8 cellular contexts compared by ENCODE assay signal in genomic region chr10:97399843-97400545, GRCh38. TPM values are rescaled to one million over a fixed set of nuclear protein-coding genes. Genes with fewer than 3 reads are reported as not detected.
DNase-seq lines count a peak whose midpoint lies in the region; ATAC-seq, FAIRE-seq and TF ChIP-seq lines count a peak whose summit lies in the region.

No MANE protein-coding gene starts in this region.

- intact Hi-C loops in endothelial cell of umbilical vein (cut with micrococcal nuclease) = loop anchor here (2.0 kb wide), 1 partner anchor 43 kb away; no protein-coding TSS in a partner anchor

- no peak for TF ChIP-seq POLR2A in endothelial cell of umbilical vein (IDR thresholded peaks at IDR 0.05; ENCODE audit: low read depth, low read length)

- peak overlapping the region; percentile 66 for H3K27ac ChIP-seq in VCaP
- peak overlapping the region; percentile 75 for H3K27ac ChIP-seq in endothelial cell of umbilical vein (ENCODE audit: insufficient read depth, low read depth, low read length)
- peak overlapping the region; percentile 87 for H3K27ac ChIP-seq in muscle layer of duodenum (ENCODE audit: low read length)

- FAIRE-seq in endothelial cell of umbilical vein (lab: Jason Lieb, UNC) = peak; percentile 66

- H3K79me2 ChIP-seq in endothelial cell of umbilical vein (ENCODE audit: control insufficient read depth, insufficient read depth, low read length) = peaks cover 4% of the 10 kb centered on the region

- H3K36me3 ChIP-seq in MG63 = peaks cover 39% of the 10 kb centered on the region
- H3K36me3 ChIP-seq in endothelial cell of umbilical vein (ENCODE audit: control insufficient read depth in 2 of 2, extremely low read depth in 1 of 2, insufficient read depth in 2 of 2, low read length in 2 of 2) = peaks cover 0 to 3% of the 10 kb centered on the region in 2 experiments
- peaks cover 6 to 24% of the 10 kb centered on the region in 2 donors for H3K36me3 ChIP-seq in muscle layer of duodenum (ENCODE audit: control insufficient read depth in 1 of 2, insufficient read depth in 2 of 2, low read length in 2 of 2)

- CTCF ChIA-PET in endothelial cell of umbilical vein (lab: Charles Lee) = interaction anchor here (1.0 to 2.7 kb wide), 6 partner anchors 45 to 327 kb away, joined by 3 to 14 read pairs (median 8); partner anchors contain the start of gene FRAT2

- no TSS peak for BruUV-seq in endothelial cell of umbilical vein (replicated peaks; lab: Mats Ljungman, UMichigan)

- peak overlapping the region; percentile 90 for H3K9ac ChIP-seq in endothelial cell of umbilical vein (replicated peaks; ENCODE audit: extremely low read depth, insufficient read depth, low read length)

- TF ChIP-seq CTCF in VCaP (conservative IDR thresholded peaks at IDR 0.05) = no peak
- TF ChIP-seq CTCF in endothelial cell of umbilical vein (IDR thresholded peaks at IDR 0.05; ENCODE audit: extremely low read depth in 1 of 2, insufficient read depth in 1 of 2, low read depth in 1 of 2, low read length in 2 of 2) = no peak

- peak overlapping the region; percentile 58 for H2AFZ ChIP-seq in endothelial cell of umbilical vein (ENCODE audit: low read depth, low read length)

- H3K9me3 ChIP-seq in MG63 (no peaks in the 10 kb centered on the region), endothelial cell of umbilical vein (replicated peaks; ENCODE audit: control insufficient read depth, insufficient read depth, low read length) (no peaks in the 10 kb centered on the region), muscle layer of duodenum (ENCODE audit: control insufficient read depth in 1 of 2, low read length in 2 of 2) (no peaks in the 10 kb centered on the region)

- H3K4me3 ChIP-seq in MG63 (peak overlapping the region; percentile 83), endothelial cell of umbilical vein (replicated peaks in 1 of 3; ENCODE audit: insufficient read depth in 1 of 3, low read depth in 1 of 3, low read length in 3 of 3) (peak overlapping the region; percentile 54 to 84 (median 58)), muscle layer of duodenum (ENCODE audit: low read depth in 1 of 2, low read length in 2 of 2) (peak overlapping the region; percentile 81 to 94)

- DNase-seq in SKM-1 treated with dmso at 0.1 percent for 144 hours (lab: John Stamatoyannopoulos, UW; ENCODE audit: unreplicated experiment) (peak; percentile 62), SKM-1 (lab: John Stamatoyannopoulos, UW; ENCODE audit: unreplicated experiment) (no peak), MG63 (peak; percentile 77), endothelial cell of umbilical vein (ENCODE audit: low read depth, low spot score) (peak; percentile 38)

- ATAC-seq in GM18867 (IDR thresholded peaks at IDR 0.05; ENCODE audit: unreplicated experiment) = no peak
- ATAC-seq in GM18517 (IDR thresholded peaks at IDR 0.05; ENCODE audit: unreplicated experiment) = no peak

- peaks cover 10% of the 10 kb centered on the region for H3K4me1 ChIP-seq in endothelial cell of umbilical vein (ENCODE audit: control insufficient read depth, extremely low read depth, insufficient read depth, low read length)
- H3K4me1 ChIP-seq in muscle layer of duodenum (ENCODE audit: control insufficient read depth in 1 of 2, insufficient read depth in 2 of 2, low read length in 2 of 2) = peaks cover 4 to 11% of the 10 kb centered on the region in 2 donors

- H3K27me3 ChIP-seq in MG63 (no peaks in the 10 kb centered on the region), endothelial cell of umbilical vein (ENCODE audit: control insufficient read depth in 2 of 2, insufficient read depth in 2 of 2, low read length in 2 of 2) (no peaks in the 10 kb centered on the region), muscle layer of duodenum (ENCODE audit: low read depth, low read length) (no peaks in the 10 kb centered on the region)

- dilution Hi-C loops in endothelial cell of umbilical vein (cut with MboI; ENCODE audit: extremely low pct_ligation_motif_present, low sequenced_read_pairs) = no loop called here

- H3K4me2 ChIP-seq in endothelial cell of umbilical vein (ENCODE audit: insufficient read depth, low read length) = peak overlapping the region; percentile 94

- no peaks in the 10 kb centered on the region for H3K9me1 ChIP-seq in endothelial cell of umbilical vein (replicated peaks; ENCODE audit: control insufficient read depth, extremely low read depth, insufficient read depth, low read length)

- H4K20me1 ChIP-seq in endothelial cell of umbilical vein (replicated peaks; ENCODE audit: control insufficient read depth, extremely low read depth, insufficient read depth, low read length) = no peaks in the 10 kb centered on the region

- POLR2A ChIA-PET in endothelial cell of umbilical vein (lab: Charles Lee) = interaction anchor here (0.5 to 0.6 kb wide), 2 partner anchors 35 to 196 kb away, joined by 3 to 4 read pairs; no protein-coding TSS in a partner anchor

TF ChIP-seq in endothelial cell of umbilical vein, 7 proteins besides CTCF, POLR2A, EP300 and RAD21:
- peak; percentile 37 for TF ChIP-seq JUN (IDR thresholded peaks at IDR 0.05; ENCODE audit: borderline replicate concordance, insufficient read depth, insufficient read length, low read depth)
- TF ChIP-seq POLR2AphosphoS5 (IDR thresholded peaks at IDR 0.05; ENCODE audit: insufficient read depth, low read depth, low read length) = no peak
- no peak for TF ChIP-seq EZH2 (IDR thresholded peaks at IDR 0.05; ENCODE audit: borderline replicate concordance, low read depth, low read length, severe bottlenecking)

RNA-seq across cellular contexts. Expression of gene RRP12, which starts 1.1 kb away (rescaled TPM):
- 19.0 and 34.7 TPM in 2 replicates for total RNA-seq in MG63 (2014; rRNA removed; shearing (Covaris generic); ENCODE audit: low replicate concordance)
- total RNA-seq in endothelial cell of umbilical vein = 35.8 and 40.9 TPM in 2 replicates
- polyA plus RNA-seq in endothelial cell of umbilical vein = 11.9 and 13.6 TPM in 2 replicates
- 10.3 and 10.9 TPM in 2 replicates for polyA plus RNA-seq in endothelial cell of umbilical vein (2011; cell fraction: cytosol; rRNA removed)
- polyA plus RNA-seq in endothelial cell of umbilical vein (2011; cell fraction: nucleus; rRNA removed) = 45.6 and 45.9 TPM in 2 replicates
- polyA plus RNA-seq in endothelial cell of umbilical vein (2012) = 22.5 and 22.6 TPM in 2 replicates
- 25.5 and 35.2 TPM in 2 replicates for polyA minus RNA-seq in endothelial cell of umbilical vein
- polyA minus RNA-seq in endothelial cell of umbilical vein (2011; cell fraction: cytosol; rRNA and poly(A)+ RNA removed) = 25.8 TPM
- 28.9 and 36.4 TPM in 2 replicates for polyA minus RNA-seq in endothelial cell of umbilical vein (2011; cell fraction: nucleus; rRNA and poly(A)+ RNA removed)

RNA-seq across cellular contexts. Expression of gene PGAM1, which starts 26.0 kb away (rescaled TPM):
- total RNA-seq in MG63 (2014; rRNA removed; shearing (Covaris generic); ENCODE audit: low replicate concordance) = 577 and 749 TPM in 2 replicates
- total RNA-seq in endothelial cell of umbilical vein = 357 and 375 TPM in 2 replicates
- 372 and 375 TPM in 2 replicates for polyA plus RNA-seq in endothelial cell of umbilical vein
- 404 and 435 TPM in 2 replicates for polyA plus RNA-seq in endothelial cell of umbilical vein (2011; cell fraction: cytosol; rRNA removed)
- 176 and 177 TPM in 2 replicates for polyA plus RNA-seq in endothelial cell of umbilical vein (2011; cell fraction: nucleus; rRNA removed)
- 424 and 476 TPM in 2 replicates for polyA plus RNA-seq in endothelial cell of umbilical vein (2012)
- polyA minus RNA-seq in endothelial cell of umbilical vein = 299 and 337 TPM in 2 replicates
- 244 TPM for polyA minus RNA-seq in endothelial cell of umbilical vein (2011; cell fraction: cytosol; rRNA and poly(A)+ RNA removed)
- 55.8 and 60.8 TPM in 2 replicates for polyA minus RNA-seq in endothelial cell of umbilical vein (2011; cell fraction: nucleus; rRNA and poly(A)+ RNA removed)

RNA-seq across cellular contexts. Expression of gene EXOSC1, which starts 45.8 kb away (rescaled TPM):
- total RNA-seq in MG63 (2014; rRNA removed; shearing (Covaris generic); ENCODE audit: low replicate concordance) = 42.8 and 45.6 TPM in 2 replicates
- 43.6 and 50.7 TPM in 2 replicates for total RNA-seq in endothelial cell of umbilical vein
- polyA plus RNA-seq in endothelial cell of umbilical vein = 47.6 and 52.9 TPM in 2 replicates
- 65.1 and 71.5 TPM in 2 replicates for polyA plus RNA-seq in endothelial cell of umbilical vein (2011; cell fraction: cytosol; rRNA removed)
- 32.8 and 36.5 TPM in 2 replicates for polyA plus RNA-seq in endothelial cell of umbilical vein (2011; cell fraction: nucleus; rRNA removed)
- 53.4 and 74.3 TPM in 2 replicates for polyA plus RNA-seq in endothelial cell of umbilical vein (2012)
- polyA minus RNA-seq in endothelial cell of umbilical vein = 22.0 and 29.5 TPM in 2 replicates
- polyA minus RNA-seq in endothelial cell of umbilical vein (2011; cell fraction: cytosol; rRNA and poly(A)+ RNA removed) = 34.4 TPM
- polyA minus RNA-seq in endothelial cell of umbilical vein (2011; cell fraction: nucleus; rRNA and poly(A)+ RNA removed) = 11.1 and 17.5 TPM in 2 replicates

RNA-seq across cellular contexts. Expression of gene ZDHHC16, which starts 46.0 kb away (rescaled TPM):
- 40.4 and 41.5 TPM in 2 replicates for total RNA-seq in MG63 (2014; rRNA removed; shearing (Covaris generic); ENCODE audit: low replicate concordance)
- 52.0 and 53.2 TPM in 2 replicates for total RNA-seq in endothelial cell of umbilical vein
- polyA plus RNA-seq in endothelial cell of umbilical vein = 125 and 141 TPM in 2 replicates
- 68.6 and 70.6 TPM in 2 replicates for polyA plus RNA-seq in endothelial cell of umbilical vein (2011; cell fraction: cytosol; rRNA removed)
- polyA plus RNA-seq in endothelial cell of umbilical vein (2011; cell fraction: nucleus; rRNA removed) = 68.5 and 71.9 TPM in 2 replicates
- polyA plus RNA-seq in endothelial cell of umbilical vein (2012) = 45.3 and 45.4 TPM in 2 replicates
- 120 and 142 TPM in 2 replicates for polyA minus RNA-seq in endothelial cell of umbilical vein
- 52.4 TPM for polyA minus RNA-seq in endothelial cell of umbilical vein (2011; cell fraction: cytosol; rRNA and poly(A)+ RNA removed)
- 34.2 and 41.0 TPM in 2 replicates for polyA minus RNA-seq in endothelial cell of umbilical vein (2011; cell fraction: nucleus; rRNA and poly(A)+ RNA removed)
